ENCODE assay signal across 12 cellular contexts in genomic region chr14:97602438-97603117, GRCh38.
DNase-seq lines count a peak whose midpoint lies in the region; ATAC-seq lines count a peak whose summit lies in the region.
"Had no signal": no experiment of that assay in that cellular context is flagged by ENCODE, and none has a peak within 500 bp of the region (broad histone marks: within the 10 kb centered on the region; RNA-seq: fewer than 3 reads in every experiment).

No MANE protein-coding gene starts in this region.

- peak overlapping the region; percentile 69 for H3K27ac ChIP-seq in KOPT-K1 (ENCODE audit: low read depth, low read length, poor library complexity, severe bottlenecking)
- H3K27ac ChIP-seq: C4-2B had no signal

- H3K9me3 ChIP-seq in KOPT-K1 (ENCODE audit: insufficient read depth, low read length, poor library complexity, severe bottlenecking), result peaks cover 11% of the 10 kb centered on the region
- H3K9me3 ChIP-seq: HAP-1 had no signal

- DNase-seq in activated CD8-positive, alpha-beta T cell treated with anti-CD3 and anti-CD28 coated beads, Interleukin-2, amount 10 ng/mL, durations not matched to agents 7 days and 5 days, result peak; percentile 80
- DNase-seq in central memory CD8-positive, alpha-beta T cell (ENCODE audit: low spot score in 2 of 2), result peak; percentile 46 to 80
- DNase-seq in stimulated activated CD4-positive, alpha-beta T cell treated with anti-CD3 and anti-CD28 coated beads, TNF-alpha, amount 100 ng/mL, for 24 hours (ENCODE audit: low read depth in 3 of 3), result peak; percentile 8 to 34 (median 11)
- no peak for DNase-seq in OCI-M1 (lab: John Stamatoyannopoulos, UW)
- DNase-seq in SHP77 treated with DMSO at 0.1 percent for 48 hours (lab: John Stamatoyannopoulos, UW), result no peak
- DNase-seq: kidney glomerular epithelial cell, NCI-H1694 treated with DMSO at 0.1 percent for 48 hours had no signal

- CTCF ChIA-PET in activated CD8-positive, alpha-beta T cell treated with anti-CD3 and anti-CD28 coated beads, Interleukin-2, amount 10 ng/mL, durations not matched to agents 7 days and 5 days (lab: Charles Lee), result interaction anchor here (0.9 to 1.8 kb wide), 5 partner anchors 8 to 376 kb away, joined by 3 to 9 read pairs (median 3); no protein-coding TSS in a partner anchor

- no peak overlapping the region for H3K4me3 Mint-ChIP-seq in activated CD8-positive, alpha-beta T cell treated with anti-CD3 and anti-CD28 coated beads, Interleukin-2, amount 10 ng/mL, durations not matched to agents 7 days and 5 days
- no peak overlapping the region for H3K4me3 Mint-ChIP-seq in central memory CD8-positive, alpha-beta T cell

- H3K9me3 Mint-ChIP-seq in activated CD8-positive, alpha-beta T cell treated with anti-CD3 and anti-CD28 coated beads, Interleukin-2, amount 10 ng/mL, durations not matched to agents 7 days and 5 days (ENCODE audit: insufficient read depth), result peaks cover 6% of the 10 kb centered on the region
- H3K9me3 Mint-ChIP-seq in central memory CD8-positive, alpha-beta T cell, result peaks cover 6% of the 10 kb centered on the region

- H3K27ac Mint-ChIP-seq in activated CD8-positive, alpha-beta T cell treated with anti-CD3 and anti-CD28 coated beads, Interleukin-2, amount 10 ng/mL, durations not matched to agents 7 days and 5 days, result no peak overlapping the region
- no peak overlapping the region for H3K27ac Mint-ChIP-seq in central memory CD8-positive, alpha-beta T cell (ENCODE audit: low read depth)

- POLR2A ChIA-PET in activated CD8-positive, alpha-beta T cell treated with anti-CD3 and anti-CD28 coated beads, Interleukin-2, amount 10 ng/mL, durations not matched to agents 7 days and 5 days (lab: Charles Lee), result interaction anchor here (0.7 to 1.4 kb wide), 4 partner anchors 17 to 1664 kb away, joined by 3 to 7 read pairs (median 4); no protein-coding TSS in a partner anchor

- peaks cover 6% of the 10 kb centered on the region for H3K36me3 Mint-ChIP-seq in activated CD8-positive, alpha-beta T cell treated with anti-CD3 and anti-CD28 coated beads, Interleukin-2, amount 10 ng/mL, durations not matched to agents 7 days and 5 days (ENCODE audit: low read depth)
- H3K36me3 Mint-ChIP-seq in central memory CD8-positive, alpha-beta T cell (ENCODE audit: insufficient read depth), result no peaks in the 10 kb centered on the region

- peak; percentile 88 for ATAC-seq in activated CD8-positive, alpha-beta T cell treated with anti-CD3 and anti-CD28 coated beads, Interleukin-2, amount 10 ng/mL, durations not matched to agents 7 days and 5 days
- ATAC-seq in central memory CD8-positive, alpha-beta T cell (replicated peaks; ENCODE audit: extremely low read depth, poor library complexity, severe bottlenecking), result peak; percentile 93
- ATAC-seq in GM18498 (IDR thresholded peaks at IDR 0.05; ENCODE audit: unreplicated experiment) (no peak), GM19455 (IDR thresholded peaks at IDR 0.05; ENCODE audit: unreplicated experiment) (no peak)

- no peaks in the 10 kb centered on the region for H3K36me3 ChIP-seq in KOPT-K1 (ENCODE audit: insufficient read depth, low read length)
- H3K36me3 ChIP-seq: HAP-1 had no signal

- H3K4me1 Mint-ChIP-seq in activated CD8-positive, alpha-beta T cell treated with anti-CD3 and anti-CD28 coated beads, Interleukin-2, amount 10 ng/mL, durations not matched to agents 7 days and 5 days (ENCODE audit: low read depth), result peaks cover 16% of the 10 kb centered on the region
- peaks cover 8% of the 10 kb centered on the region for H3K4me1 Mint-ChIP-seq in central memory CD8-positive, alpha-beta T cell

- H3K27me3 Mint-ChIP-seq in activated CD8-positive, alpha-beta T cell treated with anti-CD3 and anti-CD28 coated beads, Interleukin-2, amount 10 ng/mL, durations not matched to agents 7 days and 5 days (ENCODE audit: low read depth), result no peaks in the 10 kb centered on the region
- no peaks in the 10 kb centered on the region for H3K27me3 Mint-ChIP-seq in central memory CD8-positive, alpha-beta T cell

Comparison
In these comparisons a context has a peak if more than half of its experiments do, and no peak if none do; other contexts are left out.
1. ATAC-seq: peak in activated CD8-positive, alpha-beta T cell treated with anti-CD3 and anti-CD28 coated beads, Interleukin-2, amount 10 ng/mL, durations not matched to agents 7 days and 5 days (single experiment) and central memory CD8-positive, alpha-beta T cell (single experiment); none in GM18498 (single experiment) and GM19455 (single experiment).
2. DNase-seq: peak in activated CD8-positive, alpha-beta T cell treated with anti-CD3 and anti-CD28 coated beads, Interleukin-2, amount 10 ng/mL, durations not matched to agents 7 days and 5 days (single experiment), central memory CD8-positive, alpha-beta T cell (2 of 2) and stimulated activated CD4-positive, alpha-beta T cell treated with anti-CD3 and anti-CD28 coated beads, TNF-alpha, amount 100 ng/mL, for 24 hours (3 of 3); none in OCI-M1 (single experiment) and SHP77 treated with DMSO at 0.1 percent for 48 hours (single experiment).